ENCODE assay signal across 13 cellular contexts in the genomic region with DNA sequence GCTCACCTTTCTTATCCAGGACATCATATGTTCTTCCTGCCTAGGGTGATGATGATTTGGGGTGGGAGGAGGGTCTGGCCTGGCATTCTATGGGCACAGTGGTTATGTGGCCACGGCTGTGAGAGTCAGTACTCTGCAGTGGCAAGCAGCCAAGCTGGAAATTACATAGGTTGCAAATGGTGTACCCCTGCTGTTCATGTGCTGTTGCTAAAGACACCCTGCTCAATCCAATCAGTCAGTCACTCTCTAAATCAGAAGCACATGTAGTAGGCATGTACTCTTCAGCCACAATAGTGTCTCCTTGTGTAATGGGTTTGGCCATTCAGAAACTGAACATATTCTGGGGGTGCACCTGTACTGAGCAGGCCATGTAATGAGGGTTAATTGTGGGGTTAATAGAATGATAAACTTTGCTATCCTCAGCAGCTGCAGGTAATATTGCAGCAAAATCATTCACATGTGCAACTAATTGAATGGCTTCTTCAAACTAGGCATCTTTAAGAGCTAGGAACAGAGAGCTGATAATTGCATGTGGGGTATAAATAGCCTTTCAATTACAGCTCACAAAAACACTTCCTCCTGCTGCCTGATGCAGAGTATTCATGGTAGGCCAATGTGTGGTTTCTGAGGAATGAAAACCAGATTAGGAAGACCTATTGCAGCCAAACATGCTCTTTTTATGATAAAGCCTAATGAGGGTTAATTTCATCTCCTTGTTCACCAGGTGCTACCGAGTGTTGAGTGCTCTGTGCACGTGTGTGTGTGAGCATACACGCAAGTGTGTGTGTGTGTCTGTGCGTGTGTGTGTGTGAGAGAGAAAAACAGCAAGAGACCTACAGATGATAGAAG.
DNase-seq lines count a peak whose midpoint lies in the region; TF ChIP-seq lines count a peak whose summit lies in the region.
"Had no signal": no experiment of that assay in that cellular context is flagged by ENCODE, and none has a peak within 500 bp of the region (broad histone marks: within the 10 kb centered on the region; RNA-seq: fewer than 3 reads in every experiment).

No MANE protein-coding gene starts in this region.

- no CpG with 5 or more reads among the region's 5 CpGs for WGBS in mesendoderm (ENCODE audit: extremely low coverage, insufficient coverage, low lambda C conversion rate)
- WGBS in stomach, 5 donors, result 64 to 75% (median 66%) methylated on average over 4 to 5 of the region's 5 CpGs

- CTCF ChIA-PET in PC-9 (lab: Charles Lee), result no interaction called here
- CTCF ChIA-PET in CD4-positive, alpha-beta memory T cell (lab: Charles Lee; ENCODE audit: partially characterized antibody), result no interaction called here

- H3K27ac ChIP-seq in PC-9 (no peak overlapping the region), mesendoderm (ENCODE audit: low read depth, low read length) (no peak overlapping the region), stomach (no peak overlapping the region)
- H3K27ac ChIP-seq in CD4-positive, alpha-beta memory T cell (ENCODE audit: low read depth, low read length), result no peak overlapping the region
- H3K27ac ChIP-seq: BLaER1, prostate gland, vagina had no signal

- H3K27me3 Mint-ChIP-seq in CD4-positive, alpha-beta memory T cell, result no peaks in the 10 kb centered on the region

- no peak overlapping the region for H4K5ac ChIP-seq in mesendoderm (ENCODE audit: low read length)

- H3K4me3 ChIP-seq in fibroblast of pulmonary artery (replicated peaks; ENCODE audit: low read depth, low read length) (no peak overlapping the region), PC-9 (no peak overlapping the region), mesendoderm (ENCODE audit: low read length) (no peak overlapping the region), stomach (no peak overlapping the region)
- no peak overlapping the region for H3K4me3 ChIP-seq in CD4-positive, alpha-beta memory T cell (ENCODE audit: low read length in 2 of 2)
- H3K4me3 ChIP-seq: BLaER1, prostate gland, vagina had no signal

- H3K4me1 ChIP-seq in PC-9 (replicated peaks; ENCODE audit: insufficient read depth), result no peaks in the 10 kb centered on the region
- H3K4me1 ChIP-seq in mesendoderm (ENCODE audit: control insufficient read depth, low read depth, low read length), result no peaks in the 10 kb centered on the region
- no peaks in the 10 kb centered on the region for H3K4me1 ChIP-seq in stomach
- no peaks in the 10 kb centered on the region for H3K4me1 ChIP-seq in CD4-positive, alpha-beta memory T cell (ENCODE audit: insufficient read depth, low read length)
- H3K4me1 ChIP-seq: BLaER1, prostate gland, vagina had no signal

- DNase-seq in AG08395 (ENCODE audit: low spot score) (peak; percentile 54), KBM-7 (peak; percentile 11), NCI-H345 treated with DMSO at 0.1 percent for 48 hours (lab: John Stamatoyannopoulos, UW; ENCODE audit: unreplicated experiment) (peak; percentile 15), fibroblast of pulmonary artery (ENCODE audit: low read depth) (peak; percentile 23), PC-9 (no peak), mesendoderm (no peak), stomach (no peak)
- DNase-seq in CD4-positive, alpha-beta memory T cell, result no peak
- DNase-seq: activated naive CD4-positive, alpha-beta T cell treated with Interleukin-2 at 50 U/mL for 16 hours; cerebellar nuclear complex had no signal

- no peak overlapping the region for H3K23ac ChIP-seq in mesendoderm (ENCODE audit: low read length)

- H3K56ac ChIP-seq in mesendoderm (ENCODE audit: low read length), result no peak overlapping the region

- POLR2A ChIA-PET in PC-9 (lab: Charles Lee; ENCODE audit: unreplicated experiment), result no interaction called here
- POLR2A ChIA-PET in CD4-positive, alpha-beta memory T cell (lab: Charles Lee; ENCODE audit: partially characterized antibody), result no interaction called here

- no peak overlapping the region for H3K9ac ChIP-seq in mesendoderm (ENCODE audit: low read length)
- H3K9ac ChIP-seq: BLaER1 had no signal

- H3F3A ChIP-seq in PC-9 (ENCODE audit: insufficient read depth, low read depth), result no peaks in the 10 kb centered on the region

- H3K79me2 ChIP-seq in PC-9 (ENCODE audit: low read depth), result no peaks in the 10 kb centered on the region
- H3K79me2 ChIP-seq in mesendoderm (ENCODE audit: control insufficient read depth, insufficient read depth, low read length), result no peaks in the 10 kb centered on the region

- TF ChIP-seq CTCF in fibroblast of pulmonary artery (IDR thresholded peaks at IDR 0.05; ENCODE audit: low read length, missing control alignments) (no peak), PC-9 (conservative IDR thresholded peaks at IDR 0.05) (no peak), stomach (IDR thresholded peaks at IDR 0.05) (no peak)

- no peak overlapping the region for H2AFZ ChIP-seq in PC-9

- H2BK15ac ChIP-seq in mesendoderm (replicated peaks; ENCODE audit: low read depth), result no peak overlapping the region

- no peak overlapping the region for H3K18ac ChIP-seq in mesendoderm (ENCODE audit: low read length)

- BruUV-seq in PC-9 (replicated peaks; lab: Mats Ljungman, UMichigan), result no TSS peak

- H3K27me3 ChIP-seq in PC-9 (ENCODE audit: insufficient read depth, low read depth) (peaks cover 4% of the 10 kb centered on the region; the same call in 1 of the 2 replicates), mesendoderm (ENCODE audit: insufficient read depth, low read length, poor library complexity) (no peaks in the 10 kb centered on the region), stomach (no peaks in the 10 kb centered on the region)
- H3K27me3 ChIP-seq in CD4-positive, alpha-beta memory T cell (ENCODE audit: insufficient read depth, low read length), result no peaks in the 10 kb centered on the region
- H3K27me3 ChIP-seq: BLaER1, vagina had no signal

- H2BK5ac ChIP-seq in mesendoderm (ENCODE audit: low read length), result no peak overlapping the region

- H3K4me3 Mint-ChIP-seq in CD4-positive, alpha-beta memory T cell, result no peak overlapping the region

- H3K9me3 Mint-ChIP-seq in CD4-positive, alpha-beta memory T cell, result peaks cover 0 to 4% (median 2%) of the 10 kb centered on the region in 8 donors

- no peaks in the 10 kb centered on the region for H3K4me1 Mint-ChIP-seq in CD4-positive, alpha-beta memory T cell

- no peak overlapping the region for H2AK5ac ChIP-seq in mesendoderm (ENCODE audit: low read length)

- H3K9me3 ChIP-seq in PC-9 (ENCODE audit: insufficient read depth, low read depth), result no peaks in the 10 kb centered on the region
- no peaks in the 10 kb centered on the region for H3K9me3 ChIP-seq in stomach
- H3K9me3 ChIP-seq in CD4-positive, alpha-beta memory T cell (ENCODE audit: control insufficient read depth in 1 of 2, low read length in 2 of 2), result no peaks in the 10 kb centered on the region
- H3K9me3 ChIP-seq: BLaER1, prostate gland, vagina had no signal

- H3K36me3 Mint-ChIP-seq in CD4-positive, alpha-beta memory T cell, result no peaks in the 10 kb centered on the region

- H4K20me1 ChIP-seq in PC-9 (ENCODE audit: insufficient read depth), result no peaks in the 10 kb centered on the region
- H4K20me1 ChIP-seq: BLaER1 had no signal

- no peaks in the 10 kb centered on the region for H3K9me2 ChIP-seq in PC-9 (ENCODE audit: insufficient read depth)

- H3K27ac Mint-ChIP-seq in CD4-positive, alpha-beta memory T cell, result no peak overlapping the region

- intact Hi-C loops in PC-9 (cut with micrococcal nuclease; ENCODE audit: unreplicated experiment), result no loop called here
- intact Hi-C loops in stomach (cut with DNase I; ENCODE audit: low total_unique reads), result no loop called here
- intact Hi-C loops in CD4-positive, alpha-beta memory T cell (cut with micrococcal nuclease), result no loop called here

- no peak for TF ChIP-seq POLR2A in stomach (IDR thresholded peaks at IDR 0.05)

- H3K4me2 ChIP-seq in PC-9 (no peak overlapping the region), mesendoderm (ENCODE audit: low read length) (no peak overlapping the region)
- H3K4me2 ChIP-seq: BLaER1 had no signal

- no peak overlapping the region for H3K4ac ChIP-seq in mesendoderm (ENCODE audit: low read depth, low read length)

- in situ Hi-C loops in KBM-7 (cut with MboI; ENCODE audit: low pct_unique_long_range_greater_than_20kb, low sequenced_read_pairs), result no loop called here

- H4K8ac ChIP-seq in mesendoderm (ENCODE audit: low read depth, low read length), result no peak overlapping the region

- H3K36me3 ChIP-seq in PC-9 (ENCODE audit: low read depth), result no peaks in the 10 kb centered on the region
- no peaks in the 10 kb centered on the region for H3K36me3 ChIP-seq in mesendoderm (ENCODE audit: control insufficient read depth, insufficient read depth, low read length)
- H3K36me3 ChIP-seq in stomach, result no peaks in the 10 kb centered on the region
- H3K36me3 ChIP-seq in CD4-positive, alpha-beta memory T cell (ENCODE audit: insufficient read depth, low read length), result no peaks in the 10 kb centered on the region
- H3K36me3 ChIP-seq: BLaER1, prostate gland, vagina had no signal

- H3K79me1 ChIP-seq in mesendoderm (ENCODE audit: low read length), result no peaks in the 10 kb centered on the region

- TF ChIP-seq EP300 in stomach (IDR thresholded peaks at IDR 0.05), result no peak

- no peak overlapping the region for H2BK120ac ChIP-seq in mesendoderm (ENCODE audit: low read depth, low read length)

Comparison
In these comparisons a context has a peak if more than half of its experiments do, and no peak if none do; other contexts are left out.
1. DNase-seq: peak in AG08395 (single experiment), KBM-7 (single experiment), NCI-H345 treated with DMSO at 0.1 percent for 48 hours (single experiment) and fibroblast of pulmonary artery (single experiment); none in PC-9 (0 of 2), mesendoderm (single experiment), stomach (single experiment) and CD4-positive, alpha-beta memory T cell (0 of 5).